8 cellular contexts compared by ENCODE assay signal in genomic region chr17:45948881-45949624, GRCh38. TPM values are rescaled to one million over a fixed set of nuclear protein-coding genes. Genes with fewer than 3 reads are reported as not detected.
A peak's percentile ranks its signal among the peaks of the same experiment; 100 is the strongest.
DNase-seq lines count a peak whose midpoint lies in the region; ATAC-seq and TF ChIP-seq lines count a peak whose summit lies in the region.

No MANE protein-coding gene starts in this region.

- no peaks in the 10 kb centered on the region for H3K9me3 Mint-ChIP-seq in activated CD4-positive, alpha-beta memory T cell treated with anti-CD3 and anti-CD28 coated beads for 36 hours

- no peak for TF ChIP-seq POLR2A in right lobe of liver (IDR thresholded peaks at IDR 0.05)

- H3K27me3 Mint-ChIP-seq in activated CD4-positive, alpha-beta memory T cell treated with anti-CD3 and anti-CD28 coated beads for 36 hours: peaks cover 14% of the 10 kb centered on the region

- POLR2A ChIA-PET in GM10248 (lab: Yijun Ruan, JAX): no interaction called here
- POLR2A ChIA-PET in activated CD4-positive, alpha-beta memory T cell treated with anti-CD3 and anti-CD28 coated beads for 36 hours (lab: Charles Lee): no interaction called here

- ATAC-seq in right lobe of liver: peak; percentile 93 to 95 (median 94)
- no peak for ATAC-seq in HG02981 (IDR thresholded peaks at IDR 0.05; ENCODE audit: unreplicated experiment)

- H3K27me3 ChIP-seq in right lobe of liver: no peaks in the 10 kb centered on the region

- H3K4me1 ChIP-seq in right lobe of liver: peaks cover 0 to 13% (median 7%) of the 10 kb centered on the region in 4 donors

- WGBS in right lobe of liver (ENCODE audit: insufficient coverage, low coverage, low lambda C conversion rate, missing lambda C conversion rate): 5% methylated on average over 22 of the region's 34 CpGs

- intact Hi-C loops in activated CD4-positive, alpha-beta memory T cell treated with anti-CD3 and anti-CD28 coated beads for 36 hours (cut with micrococcal nuclease): no loop called here
- intact Hi-C loops in right lobe of liver (cut with DNase I): no loop called here

- TF ChIP-seq CTCF in GM10248 (IDR thresholded peaks at IDR 0.05; ENCODE audit: control extremely low read depth, extremely low read depth, low read depth, missing control alignments) (peak; percentile 72), right lobe of liver (IDR thresholded peaks at IDR 0.05) (peak; percentile 80 to 96 (median 92))

- H3K4me1 Mint-ChIP-seq in activated CD4-positive, alpha-beta memory T cell treated with anti-CD3 and anti-CD28 coated beads for 36 hours (ENCODE audit: low read depth): peaks cover 11% of the 10 kb centered on the region

- DNase-seq in GM10248 (ENCODE audit: extremely low spot score) (peak; percentile 88), NAMALWA (ENCODE audit: low spot score) (peak; percentile 77), dermis microvascular lymphatic vessel endothelial cell (ENCODE audit: low read depth in 2 of 2) (peak; percentile 21 to 65), right lobe of liver (peak; percentile 82 to 84 (median 84)), COR-L47 (lab: John Stamatoyannopoulos, UW) (no peak)
- peak; percentile 79 for DNase-seq in activated CD4-positive, alpha-beta memory T cell treated with anti-CD3 and anti-CD28 coated beads for 36 hours
- peak in 2 of 3 donors; percentile 3 to 58 for DNase-seq in stimulated activated CD4-positive, alpha-beta T cell treated with anti-CD3 and anti-CD28 coated beads, TNF-alpha, amount 100 ng/mL, for 1 hour (ENCODE audit: low read depth in 3 of 3, low spot score in 1 of 3)

- H3K27ac ChIP-seq in right lobe of liver: peak overlapping the region in 2 of 3 donors; percentile 27 to 59

- no peaks in the 10 kb centered on the region for H3K9me3 ChIP-seq in right lobe of liver

- peak overlapping the region; percentile 64 for H3K4me3 Mint-ChIP-seq in activated CD4-positive, alpha-beta memory T cell treated with anti-CD3 and anti-CD28 coated beads for 36 hours

- H3K36me3 Mint-ChIP-seq in activated CD4-positive, alpha-beta memory T cell treated with anti-CD3 and anti-CD28 coated beads for 36 hours: no peaks in the 10 kb centered on the region

- no peak overlapping the region for H3K27ac Mint-ChIP-seq in activated CD4-positive, alpha-beta memory T cell treated with anti-CD3 and anti-CD28 coated beads for 36 hours

- H3K36me3 ChIP-seq in right lobe of liver: no peaks in the 10 kb centered on the region

- H3K4me3 ChIP-seq in right lobe of liver: peak overlapping the region in 2 of 3 donors; percentile 2 to 34

- CTCF ChIA-PET in GM10248 (lab: Yijun Ruan, JAX): interaction anchor here (0.8 to 2.8 kb wide), 18 partner anchors 9 to 521 kb away, joined by 3 to 12 read pairs (median 5); no protein-coding TSS in a partner anchor
- CTCF ChIA-PET in activated CD4-positive, alpha-beta memory T cell treated with anti-CD3 and anti-CD28 coated beads for 36 hours (lab: Charles Lee): interaction anchor here (0.6 to 3.0 kb wide), 36 partner anchors 9 to 328 kb away, joined by 3 to 15 read pairs (median 4); partner anchors contain the start of gene MAPT

RNA-seq across cellular contexts. Expression of gene STH, which starts 50.0 kb away (rescaled TPM):
- total RNA-seq in activated CD4-positive, alpha-beta memory T cell treated with anti-CD3 and anti-CD28 coated beads for 36 hours: not detected
- total RNA-seq in dermis microvascular lymphatic vessel endothelial cell (not detected in 2 replicates), right lobe of liver (not detected)

RNA-seq across cellular contexts. Expression of gene MAPT, which starts 54.7 kb away (rescaled TPM):
- total RNA-seq in activated CD4-positive, alpha-beta memory T cell treated with anti-CD3 and anti-CD28 coated beads for 36 hours: 1 to 10 TPM; 1.5 to 1.8 TPM
- total RNA-seq in dermis microvascular lymphatic vessel endothelial cell (under 0.01 TPM in 1 of 2 replicates, not detected in the other), right lobe of liver (1 to 10 TPM in 2 of 6 experiments, under 1 TPM in 4; 0.39 to 4.9 (median 0.59) TPM)
